In genomic region chr9:34430843-34431437, GRCh38 we compare ENCODE assay signal across 8 cellular contexts. TPM values are rescaled to one million over a fixed set of nuclear protein-coding genes. Genes with fewer than 3 reads are reported as not detected.
DNase-seq lines count a peak whose midpoint lies in the region; ATAC-seq and TF ChIP-seq lines count a peak whose summit lies in the region.

No MANE protein-coding gene starts in this region.

- H3K36me3 Mint-ChIP-seq in natural killer cell treated with Interleukin-12 subunit alpha and Interleukin-12 subunit beta and Interleukin-15 and Interleukin-18, amount 100 ng/mL, for 72 hours: no peaks in the 10 kb centered on the region

- no peaks in the 10 kb centered on the region for H3K4me1 Mint-ChIP-seq in natural killer cell treated with Interleukin-12 subunit alpha and Interleukin-12 subunit beta and Interleukin-15 and Interleukin-18, amount 100 ng/mL, for 72 hours (ENCODE audit: low read depth in 2 of 2)

- TF ChIP-seq CTCF in epithelial cell of proximal tubule (conservative IDR thresholded peaks at IDR 0.05; ENCODE audit: low read depth, low read length): no peak
- TF ChIP-seq CTCF in Peyer's patch (IDR thresholded peaks at IDR 0.05): no peak

- no peak for TF ChIP-seq EP300 in Ishikawa (IDR thresholded peaks at IDR 0.05; ENCODE audit: borderline replicate concordance)

- H3K27me3 Mint-ChIP-seq in natural killer cell treated with Interleukin-12 subunit alpha and Interleukin-12 subunit beta and Interleukin-15 and Interleukin-18, amount 100 ng/mL, for 72 hours: no peaks in the 10 kb centered on the region

- H3K9me3 Mint-ChIP-seq in natural killer cell treated with Interleukin-12 subunit alpha and Interleukin-12 subunit beta and Interleukin-15 and Interleukin-18, amount 100 ng/mL, for 72 hours: no peaks in the 10 kb centered on the region

- TF ChIP-seq RAD21 in Ishikawa (IDR thresholded peaks at IDR 0.05; ENCODE audit: low read depth): no peak

- peak; percentile 53 for DNase-seq in D341Med (ENCODE audit: low spot score)
- DNase-seq in RPMI8226: peak; percentile 37
- peak; percentile 35 for DNase-seq in epithelial cell of proximal tubule (ENCODE audit: low read depth)
- peak; percentile 96 for DNase-seq in myocyte (ENCODE audit: low read depth)
- no peak for DNase-seq in natural killer cell treated with Interleukin-12 subunit alpha and Interleukin-12 subunit beta and Interleukin-15 and Interleukin-18, amount 100 ng/mL, for 72 hours (ENCODE audit: low spot score)
- no peak for DNase-seq in Peyer's patch

- no peak overlapping the region for H3K4me3 Mint-ChIP-seq in natural killer cell treated with Interleukin-12 subunit alpha and Interleukin-12 subunit beta and Interleukin-15 and Interleukin-18, amount 100 ng/mL, for 72 hours

- H3K9me3 ChIP-seq in Peyer's patch: no peaks in the 10 kb centered on the region

- H3K36me3 ChIP-seq in Peyer's patch: no peaks in the 10 kb centered on the region

- no peak for ATAC-seq in natural killer cell treated with Interleukin-12 subunit alpha and Interleukin-12 subunit beta and Interleukin-15 and Interleukin-18, amount 100 ng/mL, for 72 hours
- ATAC-seq in GM21390 (IDR thresholded peaks at IDR 0.05; ENCODE audit: unreplicated experiment): no peak

- H3K4me3 ChIP-seq in epithelial cell of proximal tubule (ENCODE audit: low read depth, low read length): no peak overlapping the region
- H3K4me3 ChIP-seq in Peyer's patch: no peak overlapping the region

- no peaks in the 10 kb centered on the region for H3K4me1 ChIP-seq in Peyer's patch

- no peak for TF ChIP-seq POLR2A in Peyer's patch (IDR thresholded peaks at IDR 0.05)

- H3K27ac Mint-ChIP-seq in natural killer cell treated with Interleukin-12 subunit alpha and Interleukin-12 subunit beta and Interleukin-15 and Interleukin-18, amount 100 ng/mL, for 72 hours: no peak overlapping the region

- H3K27ac ChIP-seq in Peyer's patch: no peak overlapping the region

- H3K27me3 ChIP-seq in Peyer's patch: no peaks in the 10 kb centered on the region

TF ChIP-seq in Ishikawa, 13 proteins besides CTCF, POLR2A, EP300 and RAD21:
- TF ChIP-seq FOXM1 (IDR thresholded peaks at IDR 0.05; ENCODE audit: borderline replicate concordance, low read depth) (no peak), CREB1 (IDR thresholded peaks at IDR 0.05; ENCODE audit: low read depth) (no peak), REST (IDR thresholded peaks at IDR 0.05; ENCODE audit: low read depth) (peak; percentile 93), TEAD4 (IDR thresholded peaks at IDR 0.05) (no peak), TAF1 (IDR thresholded peaks at IDR 0.05; ENCODE audit: low read depth) (no peak), NFIC (IDR thresholded peaks at IDR 0.05) (no peak), TCF12 (IDR thresholded peaks at IDR 0.05; ENCODE audit: low read depth) (no peak)

RNA-seq across cellular contexts. Expression of gene FAM219A, which starts 27.4 kb away (rescaled TPM):
- 19.9 and 30.7 TPM in 2 replicates for total RNA-seq in epithelial cell of proximal tubule
- 18.9 and 19.2 TPM in 2 replicates for total RNA-seq in myocyte
- polyA plus RNA-seq in myocyte (2012): 24.8 TPM
- 10 to 100 TPM; 21.4 to 23.5 TPM for total RNA-seq in natural killer cell treated with Interleukin-12 subunit alpha and Interleukin-12 subunit beta and Interleukin-15 and Interleukin-18, amount 100 ng/mL, for 72 hours
- total RNA-seq in Peyer's patch: 10 to 100 TPM in 2 of 4 donors, 1 to 10 TPM in 2; 6.0 to 13.2 (median 9.5) TPM

RNA-seq across cellular contexts. Expression of gene DNAI1, which starts 27.7 kb away (rescaled TPM):
- 0.06 TPM in 1 of 2 replicates, not detected in the other for total RNA-seq in epithelial cell of proximal tubule
- total RNA-seq in myocyte: 0.13 TPM in 1 of 2 replicates, not detected in the other
- polyA plus RNA-seq in myocyte (2012): 0.14 TPM
- total RNA-seq in natural killer cell treated with Interleukin-12 subunit alpha and Interleukin-12 subunit beta and Interleukin-15 and Interleukin-18, amount 100 ng/mL, for 72 hours: not detected
- not detected for total RNA-seq in Peyer's patch

RNA-seq across cellular contexts. Expression of gene MYORG, which starts 54.2 kb away (rescaled TPM):
- total RNA-seq in epithelial cell of proximal tubule: 2.9 and 6.6 TPM in 2 replicates
- 2.6 and 7.6 TPM in 2 replicates for total RNA-seq in myocyte
- polyA plus RNA-seq in myocyte (2012): 3.5 TPM
- 1 to 10 TPM; 1.1 to 4.6 TPM for total RNA-seq in natural killer cell treated with Interleukin-12 subunit alpha and Interleukin-12 subunit beta and Interleukin-15 and Interleukin-18, amount 100 ng/mL, for 72 hours
- 10 to 100 TPM in 3 of 4 donors, 1 to 10 TPM in 1; 7.4 to 97.2 (median 88.3) TPM for total RNA-seq in Peyer's patch

Comparison
In these comparisons a context has a peak if more than half of its experiments do, and no peak if none do; other contexts are left out.
1. DNase-seq: peak in D341Med (single experiment), RPMI8226 (single experiment), epithelial cell of proximal tubule (single experiment) and myocyte (single experiment); none in natural killer cell treated with Interleukin-12 subunit alpha and Interleukin-12 subunit beta and Interleukin-15 and Interleukin-18, amount 100 ng/mL, for 72 hours (single experiment) and Peyer's patch (0 of 3).